In the genomic region with DNA sequence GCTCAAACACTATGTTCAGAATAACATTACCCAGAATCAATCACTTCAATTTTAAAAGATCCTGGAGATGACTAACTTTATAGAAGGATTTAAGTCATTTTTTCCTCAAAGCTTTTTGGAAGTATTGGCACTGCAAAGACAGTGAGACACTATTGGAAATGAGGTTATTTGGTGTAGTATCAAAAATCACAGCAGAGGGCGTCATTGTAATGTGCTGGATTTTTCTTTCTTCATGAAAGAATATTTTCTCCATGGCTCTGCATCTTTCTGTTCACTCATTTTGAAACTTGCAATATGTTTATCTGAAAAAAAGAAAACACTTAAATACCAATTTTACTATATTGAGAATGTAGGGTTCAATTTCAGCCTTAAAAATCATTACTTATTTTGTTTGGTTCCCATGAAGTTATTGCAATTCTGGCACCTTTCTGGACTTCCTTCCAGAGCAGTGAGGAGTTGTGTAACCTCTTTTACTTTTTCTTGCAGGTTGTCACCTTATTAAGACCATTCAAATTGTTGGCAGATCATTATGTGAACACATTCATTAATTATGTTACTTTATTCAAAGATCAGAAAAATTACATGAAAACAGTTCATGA, we compare ENCODE assay signal across 7 cellular contexts. TPM values are rescaled to one million over a fixed set of nuclear protein-coding genes. Genes with fewer than 3 reads are reported as not detected.
A peak's percentile ranks its signal among the peaks of the same experiment; 100 is the strongest.
DNase-seq lines count a peak whose midpoint lies in the region; ATAC-seq and TF ChIP-seq lines count a peak whose summit lies in the region.

No MANE protein-coding gene starts in this region.

- peaks cover 6% of the 10 kb centered on the region for H3K27me3 Mint-ChIP-seq in activated CD8-positive, alpha-beta memory T cell treated with anti-CD3 and anti-CD28 coated beads, Interleukin-2, amount 10 ng/mL, durations not matched to agents 7 days and 5 days

- TF ChIP-seq CTCF in GM10266 (IDR thresholded peaks at IDR 0.05; ENCODE audit: control insufficient read depth, insufficient read depth, low read depth, missing control alignments) (peak; percentile 27), NB4 (IDR thresholded peaks at IDR 0.05; ENCODE audit: low read depth, low read length) (peak; percentile 35), brain microvascular endothelial cell (IDR thresholded peaks at IDR 0.05; ENCODE audit: low read depth, low read length, missing control alignments) (peak; percentile 52)

- H3K4me3 ChIP-seq in NB4 (ENCODE audit: low read depth, low read length) (no peak overlapping the region), brain microvascular endothelial cell (ENCODE audit: low read depth, low read length) (no peak overlapping the region)

- H3K27ac Mint-ChIP-seq in activated CD8-positive, alpha-beta memory T cell treated with anti-CD3 and anti-CD28 coated beads, Interleukin-2, amount 10 ng/mL, durations not matched to agents 7 days and 5 days = no peak overlapping the region

- no peak for DNase-seq in GM10266 (ENCODE audit: extremely low spot score)
- peak; percentile 36 for DNase-seq in NB4 (ENCODE audit: low read depth)
- peak; percentile 68 for DNase-seq in brain microvascular endothelial cell
- no peak for DNase-seq in left lobe of liver (ENCODE audit: low spot score)
- DNase-seq in activated CD8-positive, alpha-beta memory T cell treated with anti-CD3 and anti-CD28 coated beads, Interleukin-2, amount 10 ng/mL, durations not matched to agents 7 days and 5 days = no peak
- no peak for DNase-seq in C1 segment of cervical spinal cord (lab: John Stamatoyannopoulos, UW)

- H3K36me3 Mint-ChIP-seq in activated CD8-positive, alpha-beta memory T cell treated with anti-CD3 and anti-CD28 coated beads, Interleukin-2, amount 10 ng/mL, durations not matched to agents 7 days and 5 days = no peaks in the 10 kb centered on the region

- no peak for TF ChIP-seq POLR2A in NB4 (IDR thresholded peaks at IDR 0.05; ENCODE audit: extremely low read depth, insufficient read length)

- H3K27me3 ChIP-seq in brain microvascular endothelial cell (replicated peaks) = no peaks in the 10 kb centered on the region

- in situ Hi-C loops in brain microvascular endothelial cell (cut with HindIII; ENCODE audit: low pct_ligation_motif_present, low sequenced_read_pairs) = no loop called here

- H3K36me3 ChIP-seq in brain microvascular endothelial cell (replicated peaks) = no peaks in the 10 kb centered on the region

- ATAC-seq in left lobe of liver = peak; percentile 39
- no peak for ATAC-seq in activated CD8-positive, alpha-beta memory T cell treated with anti-CD3 and anti-CD28 coated beads, Interleukin-2, amount 10 ng/mL, durations not matched to agents 7 days and 5 days
- ATAC-seq in GM19035 (IDR thresholded peaks at IDR 0.05; ENCODE audit: unreplicated experiment) = no peak

- H3K9me3 Mint-ChIP-seq in activated CD8-positive, alpha-beta memory T cell treated with anti-CD3 and anti-CD28 coated beads, Interleukin-2, amount 10 ng/mL, durations not matched to agents 7 days and 5 days (ENCODE audit: low read depth) = no peaks in the 10 kb centered on the region

- H3K27ac ChIP-seq in brain microvascular endothelial cell = peak overlapping the region; percentile 46

- CTCF ChIA-PET in activated CD8-positive, alpha-beta memory T cell treated with anti-CD3 and anti-CD28 coated beads, Interleukin-2, amount 10 ng/mL, durations not matched to agents 7 days and 5 days (lab: Charles Lee) = no interaction called here

- no peak overlapping the region for H3K4me3 Mint-ChIP-seq in activated CD8-positive, alpha-beta memory T cell treated with anti-CD3 and anti-CD28 coated beads, Interleukin-2, amount 10 ng/mL, durations not matched to agents 7 days and 5 days

- no peaks in the 10 kb centered on the region for H3K4me1 Mint-ChIP-seq in activated CD8-positive, alpha-beta memory T cell treated with anti-CD3 and anti-CD28 coated beads, Interleukin-2, amount 10 ng/mL, durations not matched to agents 7 days and 5 days

RNA-seq across cellular contexts. Expression of a gene that starts 3.7 kb away (rescaled TPM):
- not detected for total RNA-seq in left lobe of liver
- total RNA-seq in activated CD8-positive, alpha-beta memory T cell treated with anti-CD3 and anti-CD28 coated beads, Interleukin-2, amount 10 ng/mL, durations not matched to agents 7 days and 5 days = not detected

RNA-seq across cellular contexts. Expression of a gene that starts 49.7 kb away (rescaled TPM):
- total RNA-seq in left lobe of liver = 15.1 TPM
- 10 to 100 TPM; 71.0 to 78.2 TPM for total RNA-seq in activated CD8-positive, alpha-beta memory T cell treated with anti-CD3 and anti-CD28 coated beads, Interleukin-2, amount 10 ng/mL, durations not matched to agents 7 days and 5 days

Comparison
In these comparisons a context has a peak if more than half of its experiments do, and no peak if none do; other contexts are left out.
1. DNase-seq: peak in NB4 (single experiment) and brain microvascular endothelial cell (single experiment); none in GM10266 (single experiment), left lobe of liver (single experiment), activated CD8-positive, alpha-beta memory T cell treated with anti-CD3 and anti-CD28 coated beads, Interleukin-2, amount 10 ng/mL, durations not matched to agents 7 days and 5 days (single experiment) and C1 segment of cervical spinal cord (0 of 14).
2. Peak in every context shown above with its lines, with median percentiles within 50 percentile points of each other: CTCF ChIP-seq.